1 cellular context compared by ENCODE assay signal in genomic region chr1:109426278-109427170, GRCh38.
TF ChIP-seq lines count a peak whose summit lies in the region.

Gene PSMA5 (minus strand): TSS chr1:109426448. CDS start chr1:109426330, 118 bp downstream.

TF ChIP-seq in GM23338, 12 proteins besides CTCF, POLR2A, EP300 and RAD21 (continued from another document):
- TF ChIP-seq ZNF462 (CRISPR knock-in tag; IDR thresholded peaks at IDR 0.05) = no peak
